ENCODE assay signal across 21 cellular contexts in the genomic region with DNA sequence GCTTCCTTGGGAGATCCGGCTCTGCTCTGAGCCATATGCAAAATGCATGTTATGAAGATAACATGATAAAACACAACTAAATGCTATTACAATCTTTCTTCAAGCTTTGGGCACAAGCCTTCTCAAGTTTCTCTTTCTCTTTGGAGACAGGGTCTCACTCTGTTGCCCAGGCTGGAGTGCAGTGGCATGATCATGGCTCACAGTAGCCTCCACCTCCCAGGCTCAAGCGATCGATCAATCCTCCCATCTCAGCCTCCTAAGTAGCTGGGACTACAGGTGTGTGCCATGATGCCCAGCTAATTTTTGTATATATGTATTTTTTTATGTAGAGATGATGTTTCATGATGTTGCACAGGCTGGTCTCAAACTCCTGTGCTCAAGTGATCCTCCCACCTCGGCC.
"Had no signal": no experiment of that assay in that cellular context is flagged by ENCODE, and none has a peak within 500 bp of the region (broad histone marks: within the 10 kb centered on the region; RNA-seq: fewer than 3 reads in every experiment).

No MANE protein-coding gene starts in this region.

- DNase-seq: dermis blood vessel endothelial cell; effector CD8-positive, alpha-beta T cell; effector memory CD8-positive, alpha-beta T cell; endodermal cell; esophagus squamous epithelium; foreskin fibroblast; foreskin melanocyte; gastrocnemius medialis; glutamatergic neuron; head of caudate nucleus; heart right ventricle; hippocampal formation; left cardiac atrium; left lung; left ventricle myocardium superior; lower lobe of right lung; mesenchymal stem cell; mucosa of descending colon; naive B cell had no signal

- H3K27me3 ChIP-seq: esophagus squamous epithelium, gastrocnemius medialis, heart right ventricle, left lung had no signal

- H3K4me3 ChIP-seq: coronary artery, esophagus squamous epithelium, gastrocnemius medialis, heart right ventricle, left lung, lower lobe of right lung, mucosa of descending colon had no signal

- H3K27ac ChIP-seq: coronary artery, epithelial cell of prostate, esophagus squamous epithelium, gastrocnemius medialis, heart right ventricle, left lung, lower lobe of right lung had no signal

- H3K4me1 ChIP-seq: gastrocnemius medialis, heart right ventricle, left lung, lower lobe of right lung had no signal

- H3K36me3 ChIP-seq: gastrocnemius medialis, lower lobe of right lung had no signal

- H3K9me3 ChIP-seq: esophagus squamous epithelium, gastrocnemius medialis, heart right ventricle, left lung, lower lobe of right lung, mucosa of descending colon had no signal
